ENCODE assay signal across 1 cellular context in the genomic region with DNA sequence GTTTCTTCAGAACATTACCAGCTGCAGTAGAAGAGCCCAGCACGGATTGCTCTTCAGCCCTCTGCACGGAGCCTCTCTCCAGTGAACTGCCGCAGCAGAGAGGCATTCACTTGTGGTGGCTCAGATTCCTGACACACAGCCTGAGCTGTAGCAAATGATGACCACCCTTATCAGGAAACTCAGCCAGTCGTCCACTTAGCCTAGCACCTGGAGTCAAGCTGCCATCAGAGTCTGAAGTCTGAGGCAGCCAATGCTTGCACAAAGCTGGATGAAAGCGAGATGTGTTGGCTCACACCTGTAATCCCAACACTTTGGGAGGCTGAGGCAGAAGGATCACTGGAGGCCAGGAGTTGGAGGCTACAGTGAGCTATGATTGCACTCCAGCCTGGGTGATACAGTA.
TF ChIP-seq lines count a peak whose summit lies in the region.

No MANE protein-coding gene starts in this region.

TF ChIP-seq in GM12878, 131 proteins besides CTCF, POLR2A, EP300 and RAD21:
- TF ChIP-seq EED (IDR thresholded peaks at IDR 0.05; ENCODE audit: low read depth) (no peak), HDAC6 (IDR thresholded peaks at IDR 0.05; ENCODE audit: unreplicated experiment) (no peak), ASH2L (IDR thresholded peaks at IDR 0.05; ENCODE audit: borderline replicate concordance, low read depth) (no peak), SMAD1 (IDR thresholded peaks at IDR 0.05; ENCODE audit: low read depth, partially characterized antibody) (no peak), EZH2 (IDR thresholded peaks at IDR 0.05; ENCODE audit: borderline replicate concordance, control insufficient read depth, low read depth, low read length) (no peak), ATF7 (IDR thresholded peaks at IDR 0.05; ENCODE audit: low read depth) (no peak), PAX8 (IDR thresholded peaks at IDR 0.05) (no peak), MAX (IDR thresholded peaks at IDR 0.05; ENCODE audit: low read depth, low read length) (no peak), IRF3 (IDR thresholded peaks at IDR 0.05) (no peak), ZNF592 (IDR thresholded peaks at IDR 0.05) (no peak), KAT2A (conservative IDR thresholded peaks at IDR 0.05; ENCODE audit: control insufficient read depth, low read depth, low read length) (no peak), HDGF (IDR thresholded peaks at IDR 0.05) (no peak), MEF2B (IDR thresholded peaks at IDR 0.05; ENCODE audit: partially characterized antibody, poor library complexity, severe bottlenecking) (no peak), WRNIP1 (IDR thresholded peaks at IDR 0.05; ENCODE audit: borderline replicate concordance, low read depth, low read length) (no peak)
